8 cellular contexts compared by ENCODE assay signal in genomic region chr14:50860478-50861086, GRCh38. TPM values are rescaled to one million over a fixed set of nuclear protein-coding genes. Genes with fewer than 3 reads are reported as not detected.
DNase-seq lines count a peak whose midpoint lies in the region; FAIRE-seq and TF ChIP-seq lines count a peak whose summit lies in the region.

No MANE protein-coding gene starts in this region.

- peak overlapping the region; percentile 91 for H3K4me3 Mint-ChIP-seq in T-helper 2 cell treated with Interferon-gamma antibody and Interleukin-4, amounts not matched to agents 5 μg/mL and 100 μg/mL, for 36 hours
- H3K4me3 Mint-ChIP-seq in astrocyte (ENCODE audit: unreplicated experiment), result no peak overlapping the region

- H3K4me2 ChIP-seq in GM23248 (ENCODE audit: unreplicated experiment) (peak overlapping the region; percentile 90), astrocyte (ENCODE audit: low read length) (peak overlapping the region; percentile 100), hepatocyte (peak overlapping the region; percentile 59)

- H3K36me3 Mint-ChIP-seq in T-helper 2 cell treated with Interferon-gamma antibody and Interleukin-4, amounts not matched to agents 5 μg/mL and 100 μg/mL, for 36 hours (ENCODE audit: low read depth), result no peaks in the 10 kb centered on the region
- no peaks in the 10 kb centered on the region for H3K36me3 Mint-ChIP-seq in astrocyte (ENCODE audit: low read depth, unreplicated experiment)

- H3K79me2 ChIP-seq in GM23248 (ENCODE audit: insufficient read depth) (no peaks in the 10 kb centered on the region), astrocyte (ENCODE audit: insufficient read depth, low read length) (no peaks in the 10 kb centered on the region), hepatocyte (no peaks in the 10 kb centered on the region)

- TF ChIP-seq CTCF in astrocyte (IDR thresholded peaks at IDR 0.05; ENCODE audit: insufficient read depth, low read depth, low read length) (peak; percentile 55), hepatocyte (IDR thresholded peaks at IDR 0.05; ENCODE audit: poor library complexity) (peak; percentile 77), vagina (IDR thresholded peaks at IDR 0.05) (peak; percentile 29 to 63 (median 46))

- H3K4me3 ChIP-seq in GM23248 (peak overlapping the region; percentile 75), astrocyte (ENCODE audit: insufficient read depth, low read depth, low read length) (peak overlapping the region; percentile 77), hepatocyte (no peak overlapping the region), vagina (peak overlapping the region; percentile 55 to 57)

- no peaks in the 10 kb centered on the region for H3K36me3 ChIP-seq in GM23248 (ENCODE audit: low read depth)
- no peaks in the 10 kb centered on the region for H3K36me3 ChIP-seq in astrocyte (ENCODE audit: insufficient read depth, low read length)
- no peaks in the 10 kb centered on the region for H3K36me3 ChIP-seq in hepatocyte (replicated peaks; ENCODE audit: insufficient read depth, low read depth)
- no peaks in the 10 kb centered on the region for H3K36me3 ChIP-seq in vagina

- H3K9me3 Mint-ChIP-seq in T-helper 2 cell treated with Interferon-gamma antibody and Interleukin-4, amounts not matched to agents 5 μg/mL and 100 μg/mL, for 36 hours, result no peaks in the 10 kb centered on the region
- H3K9me3 Mint-ChIP-seq in astrocyte (ENCODE audit: unreplicated experiment), result no peaks in the 10 kb centered on the region

- in situ Hi-C loops in GM23248 (cut with MboI), result no loop called here

- H3K4me1 ChIP-seq in GM23248 (ENCODE audit: insufficient read depth), result 0 out of 2 replicates have a peak, but pooled peaks cover 5% of the 10 kb centered on the region
- peaks cover 10% of the 10 kb centered on the region for H3K4me1 ChIP-seq in astrocyte (ENCODE audit: insufficient read depth, low read length)
- H3K4me1 ChIP-seq in hepatocyte (ENCODE audit: insufficient read depth), result no peaks in the 10 kb centered on the region
- H3K4me1 ChIP-seq in vagina, result peaks cover 8% of the 10 kb centered on the region

- H3K27ac ChIP-seq in GM23248 (peak overlapping the region; percentile 48), astrocyte (ENCODE audit: low read depth, low read length) (peak overlapping the region; percentile 79), hepatocyte (no peak overlapping the region), vagina (peak overlapping the region; percentile 81)

- DNase-seq in AML-193 (lab: John Stamatoyannopoulos, UW) (peak; percentile 57 to 70), GM23248 (peak; percentile 80), NCI-H1694 treated with DMSO at 0.1 percent for 48 hours (lab: John Stamatoyannopoulos, UW) (peak; percentile 93), astrocyte (ENCODE audit: low read depth) (peak; percentile 44), hepatocyte (ENCODE audit: low spot score) (peak; percentile 80), renal cortical epithelial cell (ENCODE audit: low read depth) (peak; percentile 72), vagina (ENCODE audit: extremely low spot score in 2 of 2) (no peak)
- DNase-seq in T-helper 2 cell treated with Interferon-gamma antibody and Interleukin-4, amounts not matched to agents 5 μg/mL and 100 μg/mL, for 36 hours (ENCODE audit: low spot score), result peak; percentile 73

- WGBS in GM23248 (ENCODE audit: low coverage in 1 of 2, low lambda C conversion rate in 2 of 2, missing lambda C conversion rate in 2 of 2), 2 experiments, result 1% methylated on average over 6 of the region's 6 CpGs
- WGBS in hepatocyte (ENCODE audit: low lambda C conversion rate, missing lambda C conversion rate), result 14% methylated on average over 6 of the region's 6 CpGs

- H3K4me1 Mint-ChIP-seq in T-helper 2 cell treated with Interferon-gamma antibody and Interleukin-4, amounts not matched to agents 5 μg/mL and 100 μg/mL, for 36 hours (ENCODE audit: low read depth), result peaks cover 13% of the 10 kb centered on the region
- H3K4me1 Mint-ChIP-seq in astrocyte (ENCODE audit: low read depth, unreplicated experiment), result peaks cover 9% of the 10 kb centered on the region

- peaks cover 14% of the 10 kb centered on the region for H3K27me3 Mint-ChIP-seq in T-helper 2 cell treated with Interferon-gamma antibody and Interleukin-4, amounts not matched to agents 5 μg/mL and 100 μg/mL, for 36 hours (ENCODE audit: low read depth)
- peaks cover 7% of the 10 kb centered on the region for H3K27me3 Mint-ChIP-seq in astrocyte (ENCODE audit: low read depth, unreplicated experiment)

- peak overlapping the region; percentile 98 for H2AFZ ChIP-seq in GM23248
- H2AFZ ChIP-seq in astrocyte (ENCODE audit: low read depth, low read length), result peak overlapping the region; percentile 87
- peak overlapping the region; percentile 21 for H2AFZ ChIP-seq in hepatocyte

- H3K9ac ChIP-seq in GM23248 (peak overlapping the region; percentile 73), astrocyte (ENCODE audit: low read length) (peak overlapping the region; percentile 88)

- TF ChIP-seq POLR2A in vagina (IDR thresholded peaks at IDR 0.05), result no peak

- intact Hi-C loops in vagina (cut with DNase I), result no loop called here

- no peaks in the 10 kb centered on the region for H3K27me3 ChIP-seq in GM23248 (replicated peaks; ENCODE audit: insufficient read depth)
- H3K27me3 ChIP-seq in astrocyte (ENCODE audit: insufficient read depth, low read length), result peaks cover 6% of the 10 kb centered on the region
- no peaks in the 10 kb centered on the region for H3K27me3 ChIP-seq in hepatocyte
- H3K27me3 ChIP-seq in vagina, result no peaks in the 10 kb centered on the region

- no peak for FAIRE-seq in astrocyte (lab: Jason Lieb, UNC)

- H3K9me3 ChIP-seq in GM23248 (ENCODE audit: low read depth), result no peaks in the 10 kb centered on the region
- H3K9me3 ChIP-seq in astrocyte (ENCODE audit: insufficient read depth, low read depth, low read length), result no peaks in the 10 kb centered on the region
- no peaks in the 10 kb centered on the region for H3K9me3 ChIP-seq in hepatocyte (ENCODE audit: low read depth)
- no peaks in the 10 kb centered on the region for H3K9me3 ChIP-seq in vagina

- no peaks in the 10 kb centered on the region for H3F3A ChIP-seq in GM23248 (ENCODE audit: insufficient read depth)

- H3K27ac Mint-ChIP-seq in T-helper 2 cell treated with Interferon-gamma antibody and Interleukin-4, amounts not matched to agents 5 μg/mL and 100 μg/mL, for 36 hours, result peak overlapping the region; percentile 85
- no peak overlapping the region for H3K27ac Mint-ChIP-seq in astrocyte (ENCODE audit: unreplicated experiment)

- no peaks in the 10 kb centered on the region for H4K20me1 ChIP-seq in GM23248 (ENCODE audit: insufficient read depth)
- H4K20me1 ChIP-seq in astrocyte (ENCODE audit: insufficient read depth, low read length), result no peaks in the 10 kb centered on the region
- no peaks in the 10 kb centered on the region for H4K20me1 ChIP-seq in hepatocyte (ENCODE audit: insufficient read depth, poor library complexity, severe bottlenecking)

- H3K9me2 ChIP-seq in GM23248 (ENCODE audit: insufficient read depth) (no peaks in the 10 kb centered on the region), hepatocyte (replicated peaks; ENCODE audit: insufficient read depth) (no peaks in the 10 kb centered on the region)

RNA-seq across cellular contexts. Expression of gene ABHD12B, which starts 11.3 kb away (rescaled TPM):
- total RNA-seq in GM23248 (2014; rRNA removed; shearing (Covaris generic)), result not detected in 2 replicates
- polyA plus RNA-seq in GM23248 (2016; fragmentation: Nextera tagmentation; extraction: Ambion mirVana) (0.31 TPM in 1 of 2 replicates, not detected in the other), hepatocyte (not detected in 2 replicates)
- total RNA-seq in astrocyte (not detected in 2 replicates), hepatocyte (not detected in 2 replicates), renal cortical epithelial cell (not detected in 2 replicates), vagina (not detected)

RNA-seq across cellular contexts. Expression of gene NIN, which starts 29.6 kb away (rescaled TPM):
- 28.7 and 33.3 TPM in 2 replicates for total RNA-seq in GM23248 (2014; rRNA removed; shearing (Covaris generic))
- polyA plus RNA-seq in GM23248 (2016; fragmentation: Nextera tagmentation; extraction: Ambion mirVana), result 16.2 and 17.0 TPM in 2 replicates
- total RNA-seq in astrocyte, result 38.2 and 45.4 TPM in 2 replicates
- total RNA-seq in hepatocyte, result 9.9 and 11.6 TPM in 2 replicates
- polyA plus RNA-seq in hepatocyte, result 4.2 and 7.3 TPM in 2 replicates
- 30.0 and 78.2 TPM in 2 replicates for total RNA-seq in renal cortical epithelial cell
- total RNA-seq in vagina, result 29.5 TPM

Comparison
In these comparisons a context has a peak if more than half of its experiments do, and no peak if none do; other contexts are left out.
1. DNase-seq: peak in AML-193 (2 of 2), GM23248 (single experiment), NCI-H1694 treated with DMSO at 0.1 percent for 48 hours (single experiment), T-helper 2 cell treated with Interferon-gamma antibody and Interleukin-4, amounts not matched to agents 5 μg/mL and 100 μg/mL, for 36 hours (single experiment), astrocyte (single experiment), hepatocyte (single experiment) and renal cortical epithelial cell (single experiment); none in vagina (0 of 2).
2. H2AFZ ChIP-seq: peak in every context shown above with its lines; median percentile 98 in GM23248; 87 in astrocyte; 21 in hepatocyte.
3. Peak in every context shown above with its lines, with median percentiles within 50 percentile points of each other: H3K4me2 ChIP-seq and CTCF ChIP-seq.